In genomic region chr21:36699546-36700294, GRCh38 we compare ENCODE assay signal across 8 cellular contexts. TPM values are rescaled to one million over a fixed set of nuclear protein-coding genes. Genes with fewer than 3 reads are reported as not detected.
DNase-seq lines count a peak whose midpoint lies in the region; ATAC-seq, FAIRE-seq and TF ChIP-seq lines count a peak whose summit lies in the region.

No MANE protein-coding gene starts in this region.

- 17% methylated on average over 7 of the region's 67 CpGs for WGBS in HepG2 (ENCODE audit: low lambda C conversion rate)
- 12 to 14% methylated on average over 11 to 15 of the region's 67 CpGs for WGBS in upper lobe of left lung, 2 donors

- H3K4me2 ChIP-seq in HepG2 (ENCODE audit: low read depth, low read length): peak overlapping the region; percentile 92

- no peak for DNase-seq in activated naive CD4-positive, alpha-beta T cell treated with Interleukin-2 at 50 U/mL for 16 hours
- no peak for DNase-seq in activated CD4-positive, alpha-beta memory T cell treated with anti-CD3 and anti-CD28 coated beads, Interleukin-2, amount 10 ng/mL, durations not matched to agents 7 days and 5 days
- DNase-seq in HepG2 (ENCODE audit: low spot score): no peak
- peak in 1 of 2 donors; percentile 72 for DNase-seq in upper lobe of left lung
- no peak for DNase-seq in central memory CD4-positive, alpha-beta T cell
- no peak for DNase-seq in activated CD4-positive, alpha-beta T cell treated with anti-CD3 and anti-CD28 coated beads for 48 hours

- no peaks in the 10 kb centered on the region for H3K79me2 ChIP-seq in HepG2 (ENCODE audit: insufficient read depth, low read length)

- H3K27me3 Mint-ChIP-seq in activated naive CD4-positive, alpha-beta T cell treated with anti-CD3 and anti-CD28 coated beads, Interleukin-2, amount 50 U/mL, for 24 hours: peaks cover 52% of the 10 kb centered on the region
- H3K27me3 Mint-ChIP-seq in activated CD4-positive, alpha-beta memory T cell treated with anti-CD3 and anti-CD28 coated beads, Interleukin-2, amount 10 ng/mL, durations not matched to agents 7 days and 5 days: peaks cover 78% of the 10 kb centered on the region

- FAIRE-seq in HepG2 (lab: Jason Lieb, UNC): no peak

- peak overlapping the region; percentile 77 for H3K4me3 Mint-ChIP-seq in activated naive CD4-positive, alpha-beta T cell treated with anti-CD3 and anti-CD28 coated beads, Interleukin-2, amount 50 U/mL, for 24 hours
- H3K4me3 Mint-ChIP-seq in activated CD4-positive, alpha-beta memory T cell treated with anti-CD3 and anti-CD28 coated beads, Interleukin-2, amount 10 ng/mL, durations not matched to agents 7 days and 5 days: peak overlapping the region; percentile 49

- BruUV-seq in HepG2 (replicated peaks; lab: Mats Ljungman, UMichigan): no TSS peak

- H2AFZ ChIP-seq in HepG2 (ENCODE audit: low read length): no peak overlapping the region

- CTCF ChIA-PET in activated CD4-positive, alpha-beta memory T cell treated with anti-CD3 and anti-CD28 coated beads, Interleukin-2, amount 10 ng/mL, durations not matched to agents 7 days and 5 days (lab: Charles Lee): interaction anchor here (1.7 kb wide), 1 partner anchor 69 kb away, joined by 3 read pairs; no protein-coding TSS in a partner anchor
- CTCF ChIA-PET in HepG2 (lab: Yijun Ruan, JAX; ENCODE audit: low intra/inter-chr PET ratio, low total read pairs): no interaction called here

- no peaks in the 10 kb centered on the region for H3K9me3 Mint-ChIP-seq in activated naive CD4-positive, alpha-beta T cell treated with anti-CD3 and anti-CD28 coated beads, Interleukin-2, amount 50 U/mL, for 24 hours
- no peaks in the 10 kb centered on the region for H3K9me3 Mint-ChIP-seq in activated CD4-positive, alpha-beta memory T cell treated with anti-CD3 and anti-CD28 coated beads, Interleukin-2, amount 10 ng/mL, durations not matched to agents 7 days and 5 days

- H3K27ac Mint-ChIP-seq in activated naive CD4-positive, alpha-beta T cell treated with anti-CD3 and anti-CD28 coated beads, Interleukin-2, amount 50 U/mL, for 24 hours: no peak overlapping the region
- H3K27ac Mint-ChIP-seq in activated CD4-positive, alpha-beta memory T cell treated with anti-CD3 and anti-CD28 coated beads, Interleukin-2, amount 10 ng/mL, durations not matched to agents 7 days and 5 days: no peak overlapping the region

- no peak overlapping the region for H3K9ac ChIP-seq in HepG2 (ENCODE audit: insufficient read depth, low read depth, low read length)

- peaks cover 9 to 84% of the 10 kb centered on the region in 2 experiments for H3K27me3 ChIP-seq in HepG2 (ENCODE audit: control insufficient read depth in 1 of 2, insufficient read depth in 2 of 2, low read length in 2 of 2)
- H3K27me3 ChIP-seq in upper lobe of left lung: peaks cover 0 to 98% (median 68%) of the 10 kb centered on the region in 4 donors

- TF ChIP-seq RAD21 in HepG2 (CRISPR knock-in tag; IDR thresholded peaks at IDR 0.05): no peak

- POLR2A ChIA-PET in activated CD4-positive, alpha-beta memory T cell treated with anti-CD3 and anti-CD28 coated beads, Interleukin-2, amount 10 ng/mL, durations not matched to agents 7 days and 5 days (lab: Charles Lee): no interaction called here
- POLR2A ChIA-PET in HepG2 (lab: Yijun Ruan, JAX): no interaction called here

- TF ChIP-seq CTCF in HepG2 (CRISPR knock-in tag; IDR thresholded peaks at IDR 0.05) (no peak), upper lobe of left lung (IDR thresholded peaks at IDR 0.05) (no peak)

- in situ Hi-C loops in HepG2 (cut with HindIII; ENCODE audit: extremely low pct_ligation_motif_present, low pct_unique_long_range_greater_than_20kb): no loop called here

- H3K4me1 ChIP-seq in HepG2 (ENCODE audit: insufficient read depth, low read length) (peaks cover 10% of the 10 kb centered on the region), upper lobe of left lung (peaks cover 45 to 63% (median 53%) of the 10 kb centered on the region in 4 donors)

- intact Hi-C loops in HepG2 (cut with micrococcal nuclease; ENCODE audit: unreplicated experiment): no loop called here

- H4K20me1 ChIP-seq in HepG2 (ENCODE audit: insufficient read depth, low read length): no peaks in the 10 kb centered on the region

- H3K4me3 ChIP-seq in HepG2 (replicated peaks in 1 of 3; ENCODE audit: insufficient read depth in 1 of 3, low read depth in 2 of 3, low read length in 3 of 3): peak overlapping the region; percentile 49 to 73 (median 57); a peak in 4 of 6 replicates
- H3K4me3 ChIP-seq in upper lobe of left lung: peak overlapping the region in 3 of 4 donors; percentile 28 to 45 (median 41)

- no peak for TF ChIP-seq POLR2A in HepG2 (IDR thresholded peaks at IDR 0.05; ENCODE audit: insufficient read depth in 1 of 2, low read depth in 2 of 2, low read length in 2 of 2)
- no peak for TF ChIP-seq POLR2A in upper lobe of left lung (IDR thresholded peaks at IDR 0.05)

- H3K36me3 ChIP-seq in HepG2 (replicated peaks in 1 of 2; ENCODE audit: control insufficient read depth in 1 of 2, insufficient read depth in 2 of 2, low read length in 2 of 2) (no peaks in the 10 kb centered on the region), upper lobe of left lung (no peaks in the 10 kb centered on the region)

- TF ChIP-seq EP300 in HepG2 (IDR thresholded peaks at IDR 0.05; ENCODE audit: low read depth in 2 of 2, low read length in 2 of 2) (no peak), HepG2 (CRISPR knock-in tag; IDR thresholded peaks at IDR 0.05; ENCODE audit: borderline replicate concordance) (no peak), upper lobe of left lung (IDR thresholded peaks at IDR 0.05) (no peak)

- H3K27ac ChIP-seq in HepG2 (ENCODE audit: extremely low read length, insufficient read depth, low read length) (no peak overlapping the region), upper lobe of left lung (no peak overlapping the region)

- peaks cover 13% of the 10 kb centered on the region for H3K4me1 Mint-ChIP-seq in activated naive CD4-positive, alpha-beta T cell treated with anti-CD3 and anti-CD28 coated beads, Interleukin-2, amount 50 U/mL, for 24 hours
- H3K4me1 Mint-ChIP-seq in activated CD4-positive, alpha-beta memory T cell treated with anti-CD3 and anti-CD28 coated beads, Interleukin-2, amount 10 ng/mL, durations not matched to agents 7 days and 5 days: peaks cover 15% of the 10 kb centered on the region

- H3K9me3 ChIP-seq in HepG2 (ENCODE audit: low read length) (no peaks in the 10 kb centered on the region), upper lobe of left lung (no peaks in the 10 kb centered on the region)

- no peaks in the 10 kb centered on the region for H3K36me3 Mint-ChIP-seq in activated naive CD4-positive, alpha-beta T cell treated with anti-CD3 and anti-CD28 coated beads, Interleukin-2, amount 50 U/mL, for 24 hours
- H3K36me3 Mint-ChIP-seq in activated CD4-positive, alpha-beta memory T cell treated with anti-CD3 and anti-CD28 coated beads, Interleukin-2, amount 10 ng/mL, durations not matched to agents 7 days and 5 days (ENCODE audit: low read depth): peaks cover 3% of the 10 kb centered on the region

- ATAC-seq in HepG2 (no peak), upper lobe of left lung (ENCODE audit: low FRiP score in 2 of 2) (no peak), HG03108 (IDR thresholded peaks at IDR 0.05; ENCODE audit: unreplicated experiment) (no peak)

TF ChIP-seq in HepG2, 621 proteins besides CTCF, POLR2A, EP300 and RAD21:
- TF ChIP-seq GABPB1 (CRISPR knock-in tag; IDR thresholded peaks at IDR 0.05) (peak; percentile 11; the same call in 1 of the 2 replicates), ZFP1 (CRISPR knock-in tag; IDR thresholded peaks at IDR 0.05) (no peak)
TF ChIP-seq in HepG2: peak in this region for 1.

RNA-seq across cellular contexts. Expression of gene SIM2, which starts 0.8 kb away (rescaled TPM):
- under 1 TPM; 0.55 to 0.68 TPM for total RNA-seq in activated CD4-positive, alpha-beta memory T cell treated with anti-CD3 and anti-CD28 coated beads, Interleukin-2, amount 10 ng/mL, durations not matched to agents 7 days and 5 days
- total RNA-seq in HepG2 (2016; rRNA removed; fragmentation: Illumina TruSeq; extraction: Trizol) (0.53 TPM in 2 replicates), upper lobe of left lung (1 to 10 TPM in 1 of 6 donors, under 1 TPM in 3, not detected in 2; 0.10 to 1.6 (median 0.50) TPM)
- total RNA-seq in HepG2 (2016; cell fraction: cytosol; rRNA removed; fragmentation: Illumina TruSeq; extraction: Trizol; ENCODE audit: low read depth): 0.20 and 0.35 TPM in 2 replicates
- 0.22 and 0.50 TPM in 2 replicates for total RNA-seq in HepG2 (2016; cell fraction: insoluble cytoplasmic fraction; rRNA removed; fragmentation: Illumina TruSeq; extraction: Trizol)
- 0.38 and 0.49 TPM in 2 replicates for total RNA-seq in HepG2 (2016; cell fraction: membrane; rRNA removed; fragmentation: Illumina TruSeq; extraction: Trizol)
- total RNA-seq in HepG2 (2016; cell fraction: nucleus; rRNA removed; fragmentation: Illumina TruSeq; extraction: Trizol): 0.50 and 0.97 TPM in 2 replicates
- polyA plus RNA-seq in HepG2 (2011; rRNA removed): 0.12 and 0.36 TPM in 2 replicates
- 0.13 and 0.15 TPM in 2 replicates for polyA plus RNA-seq in HepG2 (2011; cell fraction: cytosol; rRNA removed)
- polyA plus RNA-seq in HepG2 (2011; cell fraction: nucleus; rRNA removed): 0.61 and 0.66 TPM in 2 replicates
- polyA plus RNA-seq in HepG2 (2012): 0.36 and 0.76 TPM in 2 replicates
- polyA plus RNA-seq in HepG2 (2016; cell fraction: cytosol; fragmentation: Illumina TruSeq; extraction: Trizol; ENCODE audit: low read depth): 0.29 TPM in 2 replicates
- 0.62 and 0.96 TPM in 2 replicates for polyA plus RNA-seq in HepG2 (2016; cell fraction: insoluble cytoplasmic fraction; fragmentation: Illumina TruSeq; extraction: Trizol; ENCODE audit: low read depth)
- 0.65 and 0.81 TPM in 2 replicates for polyA plus RNA-seq in HepG2 (2016; cell fraction: membrane; fragmentation: Illumina TruSeq; extraction: Trizol; ENCODE audit: low read depth)
- polyA plus RNA-seq in HepG2 (2016; cell fraction: nucleus; fragmentation: Illumina TruSeq; extraction: Trizol; ENCODE audit: insufficient read depth, low read depth): 1.5 and 2.1 TPM in 2 replicates
- 0.80 and 17.2 TPM in 2 replicates for polyA minus RNA-seq in HepG2 (2011; rRNA and poly(A)+ RNA removed; ENCODE audit: low replicate concordance)
- polyA minus RNA-seq in HepG2 (2011; cell fraction: cytosol; rRNA and poly(A)+ RNA removed): 0.26 TPM in 1 of 2 replicates, not detected in the other
- 0.77 and 1.1 TPM in 2 replicates for polyA minus RNA-seq in HepG2 (2011; cell fraction: nucleus; rRNA and poly(A)+ RNA removed)
